7 cellular contexts compared by ENCODE assay signal in genomic region chr5:176573564-176574296, GRCh38. TPM values are rescaled to one million over a fixed set of nuclear protein-coding genes. Genes with fewer than 3 reads are reported as not detected.
DNase-seq lines count a peak whose midpoint lies in the region; ATAC-seq and TF ChIP-seq lines count a peak whose summit lies in the region.

No MANE protein-coding gene starts in this region.

- H3K27ac Mint-ChIP-seq in progenitor cell of endocrine pancreas, result no peak overlapping the region

- peak; percentile 93 for TF ChIP-seq CTCF in GM12864 (IDR thresholded peaks at IDR 0.05; ENCODE audit: low read depth, low read length, missing control alignments)
- TF ChIP-seq CTCF in RWPE2 (IDR thresholded peaks at IDR 0.05; ENCODE audit: poor library complexity, severe bottlenecking), result peak; percentile 85
- peak; percentile 75 for TF ChIP-seq CTCF in progenitor cell of endocrine pancreas (IDR thresholded peaks at IDR 0.05; ENCODE audit: unreplicated experiment)
- peak; percentile 50 to 68 (median 56) for TF ChIP-seq CTCF in uterus (IDR thresholded peaks at IDR 0.05)

- TF ChIP-seq POLR2A in uterus (IDR thresholded peaks at IDR 0.05), result no peak

- intact Hi-C loops in head of caudate nucleus (cut with DNase I) (no loop called here), uterus (cut with DNase I; ENCODE audit: low total_unique reads) (no loop called here)

- peaks cover 13% of the 10 kb centered on the region for H3K27me3 Mint-ChIP-seq in progenitor cell of endocrine pancreas

- H3K9me3 Mint-ChIP-seq in progenitor cell of endocrine pancreas (ENCODE audit: low read depth), result no peaks in the 10 kb centered on the region

- no peak overlapping the region for H3K27ac ChIP-seq in RWPE2 (ENCODE audit: poor library complexity, severe bottlenecking)
- H3K27ac ChIP-seq in uterus, result no peak overlapping the region

- H3K4me1 Mint-ChIP-seq in progenitor cell of endocrine pancreas (ENCODE audit: low read depth), result peaks cover 1% of the 10 kb centered on the region

- H3K4me1 ChIP-seq in RWPE2 (ENCODE audit: insufficient read depth, poor library complexity, severe bottlenecking) (no peaks in the 10 kb centered on the region), uterus (no peaks in the 10 kb centered on the region)

- H3K4me3 ChIP-seq in GM12864 (ENCODE audit: low read depth, low read length) (no peak overlapping the region), RWPE2 (ENCODE audit: severe bottlenecking) (no peak overlapping the region), uterus (no peak overlapping the region)

- peak; percentile 58 for ATAC-seq in HG02885 (IDR thresholded peaks at IDR 0.05; ENCODE audit: poor library complexity, unreplicated experiment)
- ATAC-seq in RWPE2 (ENCODE audit: low read depth), result peak; percentile 46

- H3K36me3 Mint-ChIP-seq in progenitor cell of endocrine pancreas (ENCODE audit: insufficient read depth), result no peaks in the 10 kb centered on the region

- no peaks in the 10 kb centered on the region for H3K36me3 ChIP-seq in RWPE2 (ENCODE audit: low read depth)
- no peaks in the 10 kb centered on the region for H3K36me3 ChIP-seq in uterus

- no peak overlapping the region for H3K4me3 Mint-ChIP-seq in progenitor cell of endocrine pancreas (ENCODE audit: low read depth)

- DNase-seq in GM12864 (ENCODE audit: low read depth) (peak; percentile 25), RWPE2 (ENCODE audit: low spot score) (no peak), head of caudate nucleus (peak; percentile 59 to 93 (median 82)), progenitor cell of endocrine pancreas (ENCODE audit: low spot score, unreplicated experiment) (peak; percentile 64), uterus (peak; percentile 30 to 40)
- DNase-seq in activated naive CD4-positive, alpha-beta T cell (lab: John Stamatoyannopoulos, UW), result peak; percentile 55 to 79 (median 75)

- H3K27me3 ChIP-seq in RWPE2 (ENCODE audit: insufficient read depth, poor library complexity, severe bottlenecking) (no peaks in the 10 kb centered on the region), uterus (no peaks in the 10 kb centered on the region)

- no peaks in the 10 kb centered on the region for H3K9me3 ChIP-seq in RWPE2 (ENCODE audit: severe bottlenecking)
- H3K9me3 ChIP-seq in uterus, result no peaks in the 10 kb centered on the region

RNA-seq across cellular contexts. Expression of gene CDHR2, which starts 24.6 kb away (rescaled TPM):
- total RNA-seq in progenitor cell of endocrine pancreas (1.5 and 1.6 TPM in 2 replicates), uterus (under 1 TPM in 3 of 4 donors, not detected in 1; under 0.01 to 0.35 (median 0.09) TPM)

RNA-seq across cellular contexts. Expression of gene GPRIN1, which starts 36.2 kb away (rescaled TPM):
- 5.9 TPM in 2 replicates for total RNA-seq in progenitor cell of endocrine pancreas
- total RNA-seq in uterus, result 1 to 10 TPM in 1 of 4 donors, under 1 TPM in 1, not detected in 2; 0.40 to 1.4 TPM

RNA-seq across cellular contexts. Expression of gene RNF44, which starts 36.5 kb away (rescaled TPM):
- total RNA-seq in progenitor cell of endocrine pancreas (153 and 156 TPM in 2 replicates), uterus (10 to 100 TPM in 2 of 4 donors, 1 to 10 TPM in 2; 1.2 to 32.6 (median 9.2) TPM)

RNA-seq across cellular contexts. Expression of gene SNCB, which starts 56.6 kb away (rescaled TPM):
- total RNA-seq in progenitor cell of endocrine pancreas, result 0.24 TPM in 1 of 2 replicates, not detected in the other
- not detected for total RNA-seq in uterus

RNA-seq across cellular contexts. Expression of gene EIF4E1B, which starts 56.7 kb away (rescaled TPM):
- not detected in 2 replicates for total RNA-seq in progenitor cell of endocrine pancreas
- total RNA-seq in uterus, result not detected
